21 cellular contexts compared by ENCODE assay signal in genomic region chr3:172617976-172618375, GRCh38.
"Had no signal": no experiment of that assay in that cellular context is flagged by ENCODE, and none has a peak within 500 bp of the region (broad histone marks: within the 10 kb centered on the region; RNA-seq: fewer than 3 reads in every experiment).

No MANE protein-coding gene starts in this region.

- H3K9me3 Mint-ChIP-seq: nephron had no signal

- H3K27me3 Mint-ChIP-seq: naive thymus-derived CD4-positive, alpha-beta T cell; progenitor cell of endocrine pancreas; stimulated activated naive CD8-positive, alpha-beta T cell treated with anti-CD3 and anti-CD28 coated beads, Interleukin-15, amount 100 ng/mL, for 72 hours had no signal

- H3K27ac Mint-ChIP-seq: neural progenitor cell; progenitor cell of endocrine pancreas; stimulated activated naive CD8-positive, alpha-beta T cell treated with anti-CD3 and anti-CD28 coated beads, Interleukin-15, amount 100 ng/mL, for 72 hours had no signal

- H3K4me3 Mint-ChIP-seq: naive thymus-derived CD4-positive, alpha-beta T cell; nephron; neural progenitor cell; stimulated activated naive CD8-positive, alpha-beta T cell treated with anti-CD3 and anti-CD28 coated beads, Interleukin-15, amount 100 ng/mL, for 72 hours had no signal

- H3K36me3 Mint-ChIP-seq: neural progenitor cell had no signal

- ATAC-seq: gastrocnemius medialis; left cardiac atrium; left lung; naive thymus-derived CD4-positive, alpha-beta T cell; stimulated activated naive CD8-positive, alpha-beta T cell treated with anti-CD3 and anti-CD28 coated beads, Interleukin-15, amount 100 ng/mL, for 72 hours; upper lobe of right lung had no signal

- DNase-seq: dermis blood vessel endothelial cell; effector memory CD4-positive, alpha-beta T cell; esophagus squamous epithelium; gastrocnemius medialis; head of caudate nucleus; left cardiac atrium; left lung; mesendoderm; midbrain; naive thymus-derived CD4-positive, alpha-beta T cell; stimulated activated CD4-positive, alpha-beta T cell treated with anti-CD3 and anti-CD28 coated beads, Interleukin-15, amount 100 ng/mL, for 24 hours; stimulated activated CD4-positive, alpha-beta T cell treated with anti-CD3 and anti-CD28 coated beads, Interleukin-2, amount 100 ng/mL, for 48 hours; stimulated activated CD8-positive, alpha-beta memory T cell treated with anti-CD3 and anti-CD28 coated beads, Interleukin-4, amount 100 ng/mL, for 48 hours; stimulated activated naive CD4-positive, alpha-beta T cell; stimulated activated naive CD8-positive, alpha-beta T cell treated with anti-CD3 and anti-CD28 coated beads, Interleukin-15, amount 100 ng/mL, for 72 hours; transverse colon; upper lobe of right lung; uterus had no signal
